Comparison of ENCODE assay signal across 30 cellular contexts in genomic region chr1:84800090-84801073, GRCh38.
"Had no signal": no experiment of that assay in that cellular context is flagged by ENCODE, and none has a peak within 500 bp of the region (broad histone marks: within the 10 kb centered on the region; RNA-seq: fewer than 3 reads in every experiment).

No MANE protein-coding gene starts in this region.

- H3K4me1 Mint-ChIP-seq: activated B cell treated with CpG ODN at 0.5 μM for 24 hours; activated CD8-positive, alpha-beta memory T cell treated with anti-CD3 and anti-CD28 coated beads, Interleukin-2, amount 10 ng/mL, durations not matched to agents 7 days and 5 days had no signal

- H3K4me3 ChIP-seq: ascending aorta, body of pancreas, coronary artery, MG63, PC-9 had no signal

- H3K4me2 ChIP-seq: PC-9 had no signal

- H3K27ac ChIP-seq: ascending aorta, body of pancreas, coronary artery, PC-9 had no signal

- H3K27me3 ChIP-seq: ascending aorta, body of pancreas, MG63 had no signal

- H3K4me1 ChIP-seq: ascending aorta, body of pancreas had no signal

- ATAC-seq: activated CD8-positive, alpha-beta memory T cell treated with anti-CD3 and anti-CD28 coated beads, Interleukin-2, amount 10 ng/mL, durations not matched to agents 7 days and 5 days; body of pancreas had no signal

- H3K4me3 Mint-ChIP-seq: activated B cell treated with CpG ODN at 0.5 μM for 24 hours; activated CD4-positive, alpha-beta T cell treated with anti-CD3 and anti-CD28 coated beads, Interleukin-2, amount 10 ng/mL, durations not matched to agents 24 days and 14 days; activated CD8-positive, alpha-beta memory T cell treated with anti-CD3 and anti-CD28 coated beads, Interleukin-2, amount 10 ng/mL, durations not matched to agents 7 days and 5 days; activated naive CD4-positive, alpha-beta T cell treated with anti-CD3 and anti-CD28 coated beads, Interleukin-2, amount 50 U/mL, for 24 hours; activated T-cell treated with anti-CD3 and anti-CD28 coated beads, Interleukin-2, amount 50 U/mL, for 24 hours; activated T-helper 1 cell treated with anti-CD3 and anti-CD28 coated beads, Interleukin-12 subunit alpha, Interleukin-12 subunit beta, Interleukin-2, Interleukin-4 antibody, amounts not matched to agents 30 ng/mL and 10 ng/mL and 1 ng/mL, durations not matched to agents 14 hours and 24 hours and 36 hours; T-helper 1 cell treated with Interleukin-12 subunit alpha and Interleukin-12 subunit beta and Interleukin-4 antibody, amounts not matched to agents 30 μg/mL and 1 μg/mL, for 36 hours had no signal

- DNase-seq: activated B cell treated with CpG ODN at 0.5 μM for 24 hours; activated CD4-positive, alpha-beta T cell treated with anti-CD3 and anti-CD28 coated beads for 1 hour; activated CD4-positive, alpha-beta T cell treated with anti-CD3 and anti-CD28 coated beads, Interleukin-2, amount 10 ng/mL, durations not matched to agents 24 days and 14 days; activated CD4-positive, alpha-beta T cell treated with anti-CD3 and anti-CD28 coated beads, Interleukin-2, amount 50 U/mL, for 48 hours; activated CD8-positive, alpha-beta memory T cell treated with anti-CD3 and anti-CD28 coated beads, Interleukin-2, amount 10 ng/mL, durations not matched to agents 7 days and 5 days; activated effector memory CD4-positive, alpha-beta T cell treated with Interleukin-2 at 50 U/mL for 16 hours; activated naive CD4-positive, alpha-beta T cell; activated T-cell treated with anti-CD3 and anti-CD28 coated beads, Interleukin-2, amount 50 U/mL, for 24 hours; body of pancreas; central memory CD4-positive, alpha-beta T cell; MG63; NCI-H1092; NCI-H1417 treated with DMSO at 0.1 percent for 48 hours; NCI-H1694; NCI-H2029; NCI-H2107; NCI-H345; NCI-H510A; NCI-H526 treated with DMSO at 0.1 percent for 48 hours; NCI-H82; PC-9; SHP77 treated with DMSO at 0.1 percent for 48 hours; T-helper 9 cell had no signal

- H3K36me3 Mint-ChIP-seq: activated CD8-positive, alpha-beta memory T cell treated with anti-CD3 and anti-CD28 coated beads, Interleukin-2, amount 10 ng/mL, durations not matched to agents 7 days and 5 days; activated naive CD4-positive, alpha-beta T cell treated with anti-CD3 and anti-CD28 coated beads, Interleukin-2, amount 50 U/mL, for 24 hours had no signal

- H3K27me3 Mint-ChIP-seq: activated naive CD4-positive, alpha-beta T cell treated with anti-CD3 and anti-CD28 coated beads, Interleukin-2, amount 50 U/mL, for 24 hours; activated T-cell treated with anti-CD3 and anti-CD28 coated beads, Interleukin-2, amount 50 U/mL, for 24 hours had no signal

- H3K9me3 Mint-ChIP-seq: activated B cell treated with CpG ODN at 0.5 μM for 24 hours; activated naive CD4-positive, alpha-beta T cell treated with anti-CD3 and anti-CD28 coated beads, Interleukin-2, amount 50 U/mL, for 24 hours; activated T-cell treated with anti-CD3 and anti-CD28 coated beads, Interleukin-2, amount 50 U/mL, for 24 hours; activated T-helper 1 cell treated with anti-CD3 and anti-CD28 coated beads, Interleukin-12 subunit alpha, Interleukin-12 subunit beta, Interleukin-2, Interleukin-4 antibody, amounts not matched to agents 30 ng/mL and 10 ng/mL and 1 ng/mL, durations not matched to agents 14 hours and 24 hours and 36 hours; T-helper 1 cell treated with Interleukin-12 subunit alpha and Interleukin-12 subunit beta and Interleukin-4 antibody, amounts not matched to agents 30 μg/mL and 1 μg/mL, for 36 hours had no signal

- H3K27ac Mint-ChIP-seq: activated B cell treated with CpG ODN at 0.5 μM for 24 hours; activated CD4-positive, alpha-beta T cell treated with anti-CD3 and anti-CD28 coated beads, Interleukin-2, amount 10 ng/mL, durations not matched to agents 24 days and 14 days; activated CD8-positive, alpha-beta memory T cell treated with anti-CD3 and anti-CD28 coated beads, Interleukin-2, amount 10 ng/mL, durations not matched to agents 7 days and 5 days; activated naive CD4-positive, alpha-beta T cell treated with anti-CD3 and anti-CD28 coated beads, Interleukin-2, amount 50 U/mL, for 24 hours; activated T-cell treated with anti-CD3 and anti-CD28 coated beads, Interleukin-2, amount 50 U/mL, for 24 hours; activated T-helper 1 cell treated with anti-CD3 and anti-CD28 coated beads, Interleukin-12 subunit alpha, Interleukin-12 subunit beta, Interleukin-2, Interleukin-4 antibody, amounts not matched to agents 30 ng/mL and 10 ng/mL and 1 ng/mL, durations not matched to agents 14 hours and 24 hours and 36 hours; T-helper 1 cell treated with Interleukin-12 subunit alpha and Interleukin-12 subunit beta and Interleukin-4 antibody, amounts not matched to agents 30 μg/mL and 1 μg/mL, for 36 hours had no signal

- FAIRE-seq: bronchial epithelial cell, TTC549 had no signal

- H2AFZ ChIP-seq: PC-9 had no signal

- H3K36me3 ChIP-seq: ascending aorta, MG63 had no signal
